ENCODE assay signal across 9 cellular contexts in the genomic region with DNA sequence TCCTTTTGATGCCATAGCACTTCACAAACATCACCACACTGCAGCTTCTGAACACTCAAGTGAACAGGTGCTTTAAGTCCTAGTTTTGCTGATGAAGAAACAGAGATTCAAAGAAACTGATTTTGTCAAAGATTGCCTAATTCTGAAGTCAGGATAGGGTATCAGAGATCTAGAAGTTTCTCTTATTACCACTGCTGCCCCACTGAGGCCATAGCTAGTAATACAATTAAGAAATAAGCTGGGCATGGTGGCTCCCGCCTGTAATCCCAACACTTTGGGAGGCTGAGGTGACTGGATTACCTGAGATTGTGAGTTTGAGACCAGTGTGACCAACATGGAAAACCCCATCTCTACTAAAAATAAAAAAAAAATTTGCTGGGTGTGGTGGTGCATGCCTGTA.
A peak's percentile ranks its signal among the peaks of the same experiment; 100 is the strongest.
DNase-seq lines count a peak whose midpoint lies in the region; ATAC-seq and TF ChIP-seq lines count a peak whose summit lies in the region.
"Had no signal": no experiment of that assay in that cellular context is flagged by ENCODE, and none has a peak within 500 bp of the region (broad histone marks: within the 10 kb centered on the region; RNA-seq: fewer than 3 reads in every experiment).

No MANE protein-coding gene starts in this region.

- H3K4me2 ChIP-seq in KMS-11 (no peak overlapping the region), smooth muscle cell (no peak overlapping the region)

- H3K27ac Mint-ChIP-seq in chondrocyte (ENCODE audit: unreplicated experiment): no peak overlapping the region
- H3K27ac Mint-ChIP-seq in stimulated activated naive B cell treated with anti-CD40 and anti-IgM and Interleukin-4, amounts not matched to agents 10 μg/mL and 1 μg/mL and 100 μg/mL, for 72 hours: no peak overlapping the region

- 92% methylated on average over 1 of the region's 1 CpG for WGBS in smooth muscle cell (ENCODE audit: low lambda C conversion rate)

- H3K9me3 Mint-ChIP-seq in chondrocyte (ENCODE audit: low read depth): no peaks in the 10 kb centered on the region
- no peaks in the 10 kb centered on the region for H3K9me3 Mint-ChIP-seq in stimulated activated naive B cell treated with anti-CD40 and anti-IgM and Interleukin-4, amounts not matched to agents 10 μg/mL and 1 μg/mL and 100 μg/mL, for 72 hours

- H3K36me3 ChIP-seq in KMS-11 (ENCODE audit: insufficient read depth) (no peaks in the 10 kb centered on the region), smooth muscle cell (ENCODE audit: low read depth) (no peaks in the 10 kb centered on the region)

- no peaks in the 10 kb centered on the region for H3K4me1 ChIP-seq in KMS-11 (ENCODE audit: low read depth, poor library complexity, severe bottlenecking)
- H3K4me1 ChIP-seq in smooth muscle cell (ENCODE audit: low read depth): no peaks in the 10 kb centered on the region

- H3F3A ChIP-seq in smooth muscle cell (ENCODE audit: low read depth): no peaks in the 10 kb centered on the region

- H3K27me3 ChIP-seq in KMS-11 (ENCODE audit: insufficient read depth, low read depth): no peaks in the 10 kb centered on the region
- no peaks in the 10 kb centered on the region for H3K27me3 ChIP-seq in smooth muscle cell (ENCODE audit: low read depth)

- no peak for ATAC-seq in stimulated activated naive B cell treated with anti-CD40 and anti-IgM and Interleukin-4, amounts not matched to agents 10 μg/mL and 1 μg/mL and 100 μg/mL, for 72 hours (replicated peaks)
- no peak for ATAC-seq in HG03457 (IDR thresholded peaks at IDR 0.05; ENCODE audit: unreplicated experiment)

- H3K27me3 Mint-ChIP-seq in chondrocyte (ENCODE audit: low read depth): peaks cover 6% of the 10 kb centered on the region
- peaks cover 4 to 5% of the 10 kb centered on the region in 2 donors for H3K27me3 Mint-ChIP-seq in stimulated activated naive B cell treated with anti-CD40 and anti-IgM and Interleukin-4, amounts not matched to agents 10 μg/mL and 1 μg/mL and 100 μg/mL, for 72 hours

- no peaks in the 10 kb centered on the region for H3K36me3 Mint-ChIP-seq in chondrocyte (ENCODE audit: low read depth)
- no peaks in the 10 kb centered on the region for H3K36me3 Mint-ChIP-seq in stimulated activated naive B cell treated with anti-CD40 and anti-IgM and Interleukin-4, amounts not matched to agents 10 μg/mL and 1 μg/mL and 100 μg/mL, for 72 hours

- TF ChIP-seq CTCF in KMS-11 (conservative IDR thresholded peaks at IDR 0.05; ENCODE audit: low read depth, low read length) (peak; percentile 33), chondrocyte (IDR thresholded peaks at IDR 0.05) (peak; percentile 61), smooth muscle cell (IDR thresholded peaks at IDR 0.05; ENCODE audit: borderline replicate concordance, insufficient read depth, poor library complexity, severe bottlenecking) (peak; percentile 31)

- no peak overlapping the region for H3K27ac ChIP-seq in KMS-11
- no peak overlapping the region for H3K27ac ChIP-seq in smooth muscle cell (ENCODE audit: low read depth)
- H3K27ac ChIP-seq: epithelial cell of prostate had no signal

- no peaks in the 10 kb centered on the region for H3K4me1 Mint-ChIP-seq in chondrocyte (ENCODE audit: low read depth)
- H3K4me1 Mint-ChIP-seq in stimulated activated naive B cell treated with anti-CD40 and anti-IgM and Interleukin-4, amounts not matched to agents 10 μg/mL and 1 μg/mL and 100 μg/mL, for 72 hours: no peaks in the 10 kb centered on the region

- H2AFZ ChIP-seq in KMS-11 (ENCODE audit: low read depth) (no peak overlapping the region), smooth muscle cell (ENCODE audit: low read depth) (no peak overlapping the region)

- H3K79me2 ChIP-seq in KMS-11 (ENCODE audit: insufficient read depth, low read depth) (no peaks in the 10 kb centered on the region), smooth muscle cell (ENCODE audit: low read depth) (no peaks in the 10 kb centered on the region)

- H3K9ac ChIP-seq in KMS-11: no peak overlapping the region
- H3K9ac ChIP-seq in smooth muscle cell (ENCODE audit: low read depth): no peak overlapping the region

- H3K4me3 Mint-ChIP-seq in chondrocyte (ENCODE audit: unreplicated experiment): no peak overlapping the region
- H3K4me3 Mint-ChIP-seq in stimulated activated naive B cell treated with anti-CD40 and anti-IgM and Interleukin-4, amounts not matched to agents 10 μg/mL and 1 μg/mL and 100 μg/mL, for 72 hours: no peak overlapping the region

- no peaks in the 10 kb centered on the region for H4K20me1 ChIP-seq in KMS-11 (ENCODE audit: insufficient read depth)
- H4K20me1 ChIP-seq in smooth muscle cell (ENCODE audit: low read depth): no peaks in the 10 kb centered on the region

- no peaks in the 10 kb centered on the region for H3K9me3 ChIP-seq in smooth muscle cell (replicated peaks; ENCODE audit: low read depth)

- DNase-seq in SIG-M5 treated with dmso at 0.1 percent for 504 hours (lab: John Stamatoyannopoulos, UW; ENCODE audit: unreplicated experiment): peak; percentile 8
- DNase-seq in SIG-M5 (lab: John Stamatoyannopoulos, UW): no peak
- DNase-seq in chondrocyte (ENCODE audit: low spot score): no peak
- DNase-seq in smooth muscle cell (lab: John Stamatoyannopoulos, UW; ENCODE audit: unreplicated experiment): no peak
- no peak for DNase-seq in stimulated activated naive B cell treated with anti-CD40 and anti-IgM and Interleukin-4, amounts not matched to agents 10 μg/mL and 1 μg/mL and 100 μg/mL, for 72 hours
- DNase-seq in GOT3 (lab: John Stamatoyannopoulos, UW): no peak

- H3K4me3 ChIP-seq in KMS-11 (IDR thresholded peaks at IDR 0.05; ENCODE audit: insufficient read depth, low read depth, low read length) (no peak overlapping the region), smooth muscle cell (no peak overlapping the region)
